10 cellular contexts compared by ENCODE assay signal in genomic region chr1:91804546-91805023, GRCh38.
DNase-seq lines count a peak whose midpoint lies in the region; ATAC-seq, FAIRE-seq and TF ChIP-seq lines count a peak whose summit lies in the region.
"Had no signal": no experiment of that assay in that cellular context is flagged by ENCODE, and none has a peak within 500 bp of the region (broad histone marks: within the 10 kb centered on the region; RNA-seq: fewer than 3 reads in every experiment).

No MANE protein-coding gene starts in this region.

- ATAC-seq in HG02759 (IDR thresholded peaks at IDR 0.05; ENCODE audit: unreplicated experiment): no peak
- ATAC-seq: A549 had no signal

- DNase-seq in SKM-1 treated with dmso at 0.1 percent for 144 hours (lab: John Stamatoyannopoulos, UW; ENCODE audit: unreplicated experiment) (peak; percentile 15), SKM-1 (lab: John Stamatoyannopoulos, UW; ENCODE audit: unreplicated experiment) (no peak), 8988T (no peak), GM12892 (ENCODE audit: insufficient read length) (no peak)
- DNase-seq in activated CD4-positive, alpha-beta T cell treated with anti-CD3 and anti-CD28 coated beads for 48 hours: peak; percentile 88
- DNase-seq in effector CD8-positive, alpha-beta T cell (lab: John Stamatoyannopoulos, UW): peak; percentile 58
- peak; percentile 17 to 51 (median 49) for DNase-seq in stimulated activated CD4-positive, alpha-beta T cell treated with anti-CD3 and anti-CD28 coated beads, TNF-alpha, amount 100 ng/mL, for 1 hour (ENCODE audit: low read depth in 3 of 3, low spot score in 1 of 3)

- no peak for FAIRE-seq in GM12892 (lab: Jason Lieb, UNC)
- FAIRE-seq: A549, colon had no signal

- no peak for TF ChIP-seq POLR2A in GM12892 (IDR thresholded peaks at IDR 0.05; ENCODE audit: low read depth, low read length)

Comparison
In these comparisons a context has a peak if more than half of its experiments do, and no peak if none do; other contexts are left out.
1. DNase-seq: peak in SKM-1 treated with dmso at 0.1 percent for 144 hours (single experiment), activated CD4-positive, alpha-beta T cell treated with anti-CD3 and anti-CD28 coated beads for 48 hours (single experiment), effector CD8-positive, alpha-beta T cell (single experiment) and stimulated activated CD4-positive, alpha-beta T cell treated with anti-CD3 and anti-CD28 coated beads, TNF-alpha, amount 100 ng/mL, for 1 hour (3 of 3); none in SKM-1 (single experiment), 8988T (single experiment) and GM12892 (single experiment).